Comparison of ENCODE assay signal across 1 cellular context in the genomic region with DNA sequence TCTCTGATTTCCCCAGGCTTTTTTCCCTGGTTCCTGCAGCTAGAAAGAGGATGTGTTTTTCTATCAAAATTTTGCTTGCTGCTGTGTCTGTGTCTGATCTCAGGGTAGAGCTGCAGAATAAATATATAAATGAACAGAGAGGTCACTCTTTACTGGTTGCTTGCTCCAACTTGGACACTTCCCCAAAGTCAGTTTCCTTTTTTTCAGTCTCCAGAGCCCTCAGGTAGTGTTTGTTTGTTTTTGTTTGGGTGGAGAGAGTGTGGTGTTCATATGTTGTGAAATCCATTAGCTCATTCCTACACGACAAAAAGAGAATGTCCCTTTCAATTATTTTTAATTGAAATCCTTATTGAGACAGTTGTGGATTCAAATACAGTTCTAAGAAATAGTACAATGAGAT.
TF ChIP-seq lines count a peak whose summit lies in the region.

No MANE protein-coding gene starts in this region.

TF ChIP-seq in GM23338, 12 proteins besides CTCF, POLR2A, EP300 and RAD21 (continued from another document):
- TF ChIP-seq, protein P1, sequence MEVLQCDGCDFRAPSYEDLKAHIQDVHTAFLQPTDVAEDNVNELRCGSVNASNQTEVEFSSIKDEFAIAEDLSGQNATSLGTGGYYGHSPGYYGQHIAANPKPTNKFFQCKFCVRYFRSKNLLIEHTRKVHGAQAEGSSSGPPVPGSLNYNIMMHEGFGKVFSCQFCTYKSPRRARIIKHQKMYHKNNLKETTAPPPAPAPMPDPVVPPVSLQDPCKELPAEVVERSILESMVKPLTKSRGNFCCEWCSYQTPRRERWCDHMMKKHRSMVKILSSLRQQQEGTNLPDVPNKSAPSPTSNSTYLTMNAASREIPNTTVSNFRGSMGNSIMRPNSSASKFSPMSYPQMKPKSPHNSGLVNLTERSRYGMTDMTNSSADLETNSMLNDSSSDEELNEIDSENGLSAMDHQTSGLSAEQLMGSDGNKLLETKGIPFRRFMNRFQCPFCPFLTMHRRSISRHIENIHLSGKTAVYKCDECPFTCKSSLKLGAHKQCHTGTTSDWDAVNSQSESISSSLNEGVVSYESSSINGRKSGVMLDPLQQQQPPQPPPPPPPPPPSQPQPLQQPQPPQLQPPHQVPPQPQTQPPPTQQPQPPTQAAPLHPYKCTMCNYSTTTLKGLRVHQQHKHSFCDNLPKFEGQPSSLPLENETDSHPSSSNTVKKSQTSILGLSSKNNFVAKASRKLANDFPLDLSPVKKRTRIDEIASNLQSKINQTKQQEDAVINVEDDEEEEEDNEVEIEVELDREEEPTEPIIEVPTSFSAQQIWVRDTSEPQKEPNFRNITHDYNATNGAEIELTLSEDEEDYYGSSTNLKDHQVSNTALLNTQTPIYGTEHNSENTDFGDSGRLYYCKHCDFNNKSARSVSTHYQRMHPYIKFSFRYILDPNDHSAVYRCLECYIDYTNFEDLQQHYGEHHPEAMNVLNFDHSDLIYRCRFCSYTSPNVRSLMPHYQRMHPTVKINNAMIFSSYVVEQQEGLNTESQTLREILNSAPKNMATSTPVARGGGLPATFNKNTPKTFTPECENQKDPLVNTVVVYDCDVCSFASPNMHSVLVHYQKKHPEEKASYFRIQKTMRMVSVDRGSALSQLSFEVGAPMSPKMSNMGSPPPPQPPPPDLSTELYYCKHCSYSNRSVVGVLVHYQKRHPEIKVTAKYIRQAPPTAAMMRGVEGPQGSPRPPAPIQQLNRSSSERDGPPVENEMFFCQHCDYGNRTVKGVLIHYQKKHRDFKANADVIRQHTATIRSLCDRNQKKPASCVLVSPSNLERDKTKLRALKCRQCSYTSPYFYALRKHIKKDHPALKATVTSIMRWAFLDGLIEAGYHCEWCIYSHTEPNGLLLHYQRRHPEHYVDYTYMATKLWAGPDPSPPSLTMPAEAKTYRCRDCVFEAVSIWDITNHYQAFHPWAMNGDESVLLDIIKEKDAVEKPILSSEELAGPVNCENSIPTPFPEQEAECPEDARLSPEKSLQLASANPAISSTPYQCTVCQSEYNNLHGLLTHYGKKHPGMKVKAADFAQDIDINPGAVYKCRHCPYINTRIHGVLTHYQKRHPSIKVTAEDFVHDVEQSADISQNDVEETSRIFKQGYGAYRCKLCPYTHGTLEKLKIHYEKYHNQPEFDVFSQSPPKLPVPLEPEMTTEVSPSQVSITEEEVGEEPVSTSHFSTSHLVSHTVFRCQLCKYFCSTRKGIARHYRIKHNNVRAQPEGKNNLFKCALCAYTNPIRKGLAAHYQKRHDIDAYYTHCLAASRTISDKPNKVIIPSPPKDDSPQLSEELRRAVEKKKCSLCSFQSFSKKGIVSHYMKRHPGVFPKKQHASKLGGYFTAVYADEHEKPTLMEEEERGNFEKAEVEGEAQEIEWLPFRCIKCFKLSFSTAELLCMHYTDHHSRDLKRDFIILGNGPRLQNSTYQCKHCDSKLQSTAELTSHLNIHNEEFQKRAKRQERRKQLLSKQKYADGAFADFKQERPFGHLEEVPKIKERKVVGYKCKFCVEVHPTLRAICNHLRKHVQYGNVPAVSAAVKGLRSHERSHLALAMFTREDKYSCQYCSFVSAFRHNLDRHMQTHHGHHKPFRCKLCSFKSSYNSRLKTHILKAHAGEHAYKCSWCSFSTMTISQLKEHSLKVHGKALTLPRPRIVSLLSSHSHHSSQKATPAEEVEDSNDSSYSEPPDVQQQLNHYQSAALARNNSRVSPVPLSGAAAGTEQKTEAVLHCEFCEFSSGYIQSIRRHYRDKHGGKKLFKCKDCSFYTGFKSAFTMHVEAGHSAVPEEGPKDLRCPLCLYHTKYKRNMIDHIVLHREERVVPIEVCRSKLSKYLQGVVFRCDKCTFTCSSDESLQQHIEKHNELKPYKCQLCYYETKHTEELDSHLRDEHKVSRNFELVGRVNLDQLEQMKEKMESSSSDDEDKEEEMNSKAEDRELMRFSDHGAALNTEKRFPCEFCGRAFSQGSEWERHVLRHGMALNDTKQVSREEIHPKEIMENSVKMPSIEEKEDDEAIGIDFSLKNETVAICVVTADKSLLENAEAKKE (CRISPR knock-in tag; IDR thresholded peaks at IDR 0.05), result no peak
- TF ChIP-seq JUNB (IDR thresholded peaks at IDR 0.05; ENCODE audit: unreplicated experiment) (no peak), ZNF331 (CRISPR knock-in tag; IDR thresholded peaks at IDR 0.05; ENCODE audit: low read depth) (no peak), EZH2 (IDR thresholded peaks at IDR 0.05; ENCODE audit: low read depth, unreplicated experiment) (no peak)
- TF ChIP-seq, protein P2, sequence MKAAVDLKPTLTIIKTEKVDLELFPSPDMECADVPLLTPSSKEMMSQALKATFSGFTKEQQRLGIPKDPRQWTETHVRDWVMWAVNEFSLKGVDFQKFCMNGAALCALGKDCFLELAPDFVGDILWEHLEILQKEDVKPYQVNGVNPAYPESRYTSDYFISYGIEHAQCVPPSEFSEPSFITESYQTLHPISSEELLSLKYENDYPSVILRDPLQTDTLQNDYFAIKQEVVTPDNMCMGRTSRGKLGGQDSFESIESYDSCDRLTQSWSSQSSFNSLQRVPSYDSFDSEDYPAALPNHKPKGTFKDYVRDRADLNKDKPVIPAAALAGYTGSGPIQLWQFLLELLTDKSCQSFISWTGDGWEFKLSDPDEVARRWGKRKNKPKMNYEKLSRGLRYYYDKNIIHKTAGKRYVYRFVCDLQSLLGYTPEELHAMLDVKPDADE (IDR thresholded peaks at IDR 0.05), result no peak
